ENCODE assay signal across 16 cellular contexts in genomic region chr5:150429410-150429873, GRCh38. TPM values are rescaled to one million over a fixed set of nuclear protein-coding genes. Genes with fewer than 3 reads are reported as not detected.
DNase-seq lines count a peak whose midpoint lies in the region; ATAC-seq lines count a peak whose summit lies in the region.
"Had no signal": no experiment of that assay in that cellular context is flagged by ENCODE, and none has a peak within 500 bp of the region (broad histone marks: within the 10 kb centered on the region; RNA-seq: fewer than 3 reads in every experiment).

No MANE protein-coding gene starts in this region.

- peak overlapping the region; percentile 55 for H3K27ac Mint-ChIP-seq in activated naive CD8-positive, alpha-beta T cell treated with anti-CD3 and anti-CD28 coated beads, Interleukin-2, amount 50 U/mL, for 24 hours
- no peak overlapping the region for H3K27ac Mint-ChIP-seq in activated naive CD8-positive, alpha-beta T cell treated with anti-CD3 and anti-CD28 coated beads for 36 hours
- peak overlapping the region; percentile 82 for H3K27ac Mint-ChIP-seq in T-helper 17 cell

- peak; percentile 54 for ATAC-seq in activated naive CD8-positive, alpha-beta T cell treated with anti-CD3 and anti-CD28 coated beads, Interleukin-2, amount 50 U/mL, for 24 hours
- ATAC-seq in HG02938 (IDR thresholded peaks at IDR 0.05; ENCODE audit: unreplicated experiment) = peak; percentile 54
- ATAC-seq in T-helper 17 cell = peak; percentile 66
- ATAC-seq in HG03565 (IDR thresholded peaks at IDR 0.05; ENCODE audit: unreplicated experiment) = no peak
- ATAC-seq in left ventricle myocardium superior = no peak

- no peaks in the 10 kb centered on the region for H3K9me3 ChIP-seq in T-helper 17 cell (ENCODE audit: control insufficient read depth, low read length, poor library complexity, severe bottlenecking)
- H3K9me3 ChIP-seq: esophagus squamous epithelium, HAP-1 had no signal

- H3K4me3 Mint-ChIP-seq in activated naive CD8-positive, alpha-beta T cell treated with anti-CD3 and anti-CD28 coated beads, Interleukin-2, amount 50 U/mL, for 24 hours = no peak overlapping the region
- no peak overlapping the region for H3K4me3 Mint-ChIP-seq in activated naive CD8-positive, alpha-beta T cell treated with anti-CD3 and anti-CD28 coated beads for 36 hours
- no peak overlapping the region for H3K4me3 Mint-ChIP-seq in T-helper 17 cell

- intact Hi-C loops in left ventricle myocardium superior (cut with micrococcal nuclease) = no loop called here

- peaks cover 2% of the 10 kb centered on the region for H3K27me3 Mint-ChIP-seq in activated naive CD8-positive, alpha-beta T cell treated with anti-CD3 and anti-CD28 coated beads, Interleukin-2, amount 50 U/mL, for 24 hours
- no peaks in the 10 kb centered on the region for H3K27me3 Mint-ChIP-seq in activated naive CD8-positive, alpha-beta T cell treated with anti-CD3 and anti-CD28 coated beads for 36 hours
- H3K27me3 Mint-ChIP-seq in T-helper 17 cell = peaks cover 12% of the 10 kb centered on the region

- no peak for DNase-seq in activated naive CD8-positive, alpha-beta T cell treated with anti-CD3 and anti-CD28 coated beads, Interleukin-2, amount 50 U/mL, for 24 hours
- no peak for DNase-seq in activated naive CD8-positive, alpha-beta T cell treated with anti-CD3 and anti-CD28 coated beads for 36 hours
- DNase-seq in T-helper 17 cell (no peak), GDM1 (lab: John Stamatoyannopoulos, UW) (no peak), left ventricle myocardium superior (no peak), activated T-cell treated with anti-CD3 and anti-CD28 coated beads for 4 hours (no peak)
- DNase-seq: activated CD4-positive, alpha-beta T cell treated with anti-CD3 and anti-CD28 coated beads, Interleukin-2, amount 50 U/mL, for 1 hour; activated effector memory CD4-positive, alpha-beta T cell treated with anti-CD3 and anti-CD28 coated beads, Interleukin-2, amount 50 U/mL, for 16 hours; central memory CD4-positive, alpha-beta T cell; esophagus squamous epithelium; NCI-H146; NCI-H774; stimulated activated CD4-positive, alpha-beta T cell treated with anti-CD3 and anti-CD28 coated beads, Interleukin-4, amount 100 ng/mL, for 4 hours had no signal

- no peaks in the 10 kb centered on the region for H3K9me3 Mint-ChIP-seq in activated naive CD8-positive, alpha-beta T cell treated with anti-CD3 and anti-CD28 coated beads, Interleukin-2, amount 50 U/mL, for 24 hours
- H3K9me3 Mint-ChIP-seq in activated naive CD8-positive, alpha-beta T cell treated with anti-CD3 and anti-CD28 coated beads for 36 hours = no peaks in the 10 kb centered on the region

- no peaks in the 10 kb centered on the region for H3K36me3 Mint-ChIP-seq in activated naive CD8-positive, alpha-beta T cell treated with anti-CD3 and anti-CD28 coated beads, Interleukin-2, amount 50 U/mL, for 24 hours (ENCODE audit: low read depth)
- H3K36me3 Mint-ChIP-seq in activated naive CD8-positive, alpha-beta T cell treated with anti-CD3 and anti-CD28 coated beads for 36 hours = no peaks in the 10 kb centered on the region
- peaks cover 9% of the 10 kb centered on the region for H3K36me3 Mint-ChIP-seq in T-helper 17 cell (ENCODE audit: low read depth)

- peaks cover 6% of the 10 kb centered on the region for H3K4me1 Mint-ChIP-seq in activated naive CD8-positive, alpha-beta T cell treated with anti-CD3 and anti-CD28 coated beads, Interleukin-2, amount 50 U/mL, for 24 hours
- no peaks in the 10 kb centered on the region for H3K4me1 Mint-ChIP-seq in activated naive CD8-positive, alpha-beta T cell treated with anti-CD3 and anti-CD28 coated beads for 36 hours
- H3K4me1 Mint-ChIP-seq in T-helper 17 cell = peaks cover 7% of the 10 kb centered on the region

RNA-seq across cellular contexts. Expression of gene CD74, which starts 16.7 kb away (rescaled TPM):
- 100 to 1,000 TPM; 290 to 294 TPM for total RNA-seq in activated naive CD8-positive, alpha-beta T cell treated with anti-CD3 and anti-CD28 coated beads for 36 hours
- total RNA-seq in T-helper 17 cell (100 to 1,000 TPM; 477 to 721 TPM), left ventricle myocardium superior (341 TPM)

RNA-seq across cellular contexts. Expression of gene RPS14, which starts 20.1 kb away (rescaled TPM):
- 1,000 to 10,000 TPM; 2,978 to 3,004 TPM for total RNA-seq in activated naive CD8-positive, alpha-beta T cell treated with anti-CD3 and anti-CD28 coated beads for 36 hours
- total RNA-seq in T-helper 17 cell = 1,000 to 10,000 TPM; 3,455 to 4,953 TPM
- 1,255 TPM for total RNA-seq in left ventricle myocardium superior

Comparison
In these comparisons a context has a peak if more than half of its experiments do, and no peak if none do; other contexts are left out.
1. ATAC-seq: peak in activated naive CD8-positive, alpha-beta T cell treated with anti-CD3 and anti-CD28 coated beads, Interleukin-2, amount 50 U/mL, for 24 hours (single experiment), HG02938 (single experiment) and T-helper 17 cell (single experiment); none in HG03565 (single experiment) and left ventricle myocardium superior (single experiment).